Comparison of ENCODE assay signal across 1 cellular context in the genomic region with DNA sequence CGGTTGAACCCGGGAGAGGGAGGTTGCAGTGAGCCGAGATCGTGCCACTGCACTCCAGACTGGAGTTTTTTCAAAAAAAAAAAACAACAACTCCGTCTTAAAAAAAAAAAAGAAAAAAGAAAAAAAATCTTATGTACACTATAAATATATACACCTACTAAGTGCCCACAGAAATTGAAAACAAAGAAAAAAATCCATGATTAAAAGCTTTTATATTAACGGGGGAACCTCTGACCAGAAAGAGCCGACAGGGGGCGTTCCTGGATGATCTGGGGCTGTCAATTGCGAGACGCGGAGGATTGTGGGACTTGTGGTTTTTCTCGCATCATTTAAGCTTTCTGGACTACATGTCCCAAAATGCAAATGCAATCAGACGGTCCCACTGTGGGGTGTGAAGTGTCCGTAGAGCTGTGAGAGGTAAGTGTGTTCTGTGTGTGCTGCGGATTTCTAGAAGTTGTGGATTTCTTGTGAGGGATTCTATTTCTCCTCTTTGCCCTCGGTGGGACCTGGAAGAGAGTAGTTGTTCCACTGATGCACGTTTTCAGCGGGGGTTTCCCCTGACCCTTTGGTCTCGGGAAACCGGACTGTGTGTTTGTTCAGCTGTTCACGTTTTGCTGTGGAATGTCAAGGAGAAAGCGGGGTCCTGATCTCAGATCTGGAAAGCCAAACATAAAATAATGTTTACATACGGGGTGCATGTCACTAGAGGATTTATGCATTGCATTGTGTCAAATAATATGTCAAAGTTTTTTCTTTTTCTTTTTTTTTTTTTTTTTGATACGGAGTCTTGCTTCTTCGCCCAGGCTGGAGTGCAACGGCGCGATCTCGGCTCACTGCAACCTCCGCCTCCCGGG.
TF ChIP-seq lines count a peak whose summit lies in the region.

A gene with protein sequence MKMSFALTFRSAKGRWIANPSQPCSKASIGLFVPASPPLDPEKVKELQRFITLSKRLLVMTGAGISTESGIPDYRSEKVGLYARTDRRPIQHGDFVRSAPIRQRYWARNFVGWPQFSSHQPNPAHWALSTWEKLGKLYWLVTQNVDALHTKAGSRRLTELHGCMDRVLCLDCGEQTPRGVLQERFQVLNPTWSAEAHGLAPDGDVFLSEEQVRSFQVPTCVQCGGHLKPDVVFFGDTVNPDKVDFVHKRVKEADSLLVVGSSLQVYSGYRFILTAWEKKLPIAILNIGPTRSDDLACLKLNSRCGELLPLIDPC (plus strand): TSS at position 360 of the 854 bp plus-strand sequence. CDS start 1,241 bp downstream, outside the sequence.

TF ChIP-seq in HEK293, 187 proteins besides CTCF, POLR2A, EP300 and RAD21 (continued from another document):
- TF ChIP-seq PRDM10 (tag by site-specific recombination; IDR thresholded peaks at IDR 0.05) (peak; percentile 100), ZNF791 (tag by site-specific recombination; IDR thresholded peaks at IDR 0.05) (no peak), ZNF777 (tag by site-specific recombination; IDR thresholded peaks at IDR 0.05; ENCODE audit: borderline replicate concordance) (no peak), ZNF16 (tag by site-specific recombination; IDR thresholded peaks at IDR 0.05; ENCODE audit: low read depth) (no peak), ZNF394 (tag by site-specific recombination; IDR thresholded peaks at IDR 0.05; ENCODE audit: borderline replicate concordance) (peak; percentile 63), ZNF623 (tag by site-specific recombination; IDR thresholded peaks at IDR 0.05) (no peak), ZNF23 (tag by site-specific recombination; IDR thresholded peaks at IDR 0.05; ENCODE audit: borderline replicate concordance) (no peak), ZNF211 (tag by site-specific recombination; IDR thresholded peaks at IDR 0.05; ENCODE audit: low read depth) (no peak), ZFP3 (tag by site-specific recombination; IDR thresholded peaks at IDR 0.05; ENCODE audit: low read depth) (no peak), GLI2 (tag by site-specific recombination; IDR thresholded peaks at IDR 0.05; ENCODE audit: borderline replicate concordance, low read depth) (no peak), ZNF146 (tag by site-specific recombination; IDR thresholded peaks at IDR 0.05) (no peak), ZNF585B (tag by site-specific recombination; IDR thresholded peaks at IDR 0.05) (no peak), ZNF248 (tag by site-specific recombination; IDR thresholded peaks at IDR 0.05) (no peak), ZNF112 (tag by site-specific recombination; IDR thresholded peaks at IDR 0.05) (no peak), REPIN1 (tag by site-specific recombination; IDR thresholded peaks at IDR 0.05; ENCODE audit: low read depth) (no peak), ZNF549 (tag by site-specific recombination; IDR thresholded peaks at IDR 0.05) (no peak), OSR2 (tag by site-specific recombination; IDR thresholded peaks at IDR 0.05) (no peak), ZNF747 (tag by site-specific recombination; IDR thresholded peaks at IDR 0.05) (no peak), KLF10 (tag by site-specific recombination; IDR thresholded peaks at IDR 0.05) (peak; percentile 75), ZNF426 (tag by site-specific recombination; IDR thresholded peaks at IDR 0.05) (no peak), ZNF239 (tag by site-specific recombination; IDR thresholded peaks at IDR 0.05) (peak; percentile 9; the same call in 1 of the 2 replicates), ZIC2 (tag by site-specific recombination; IDR thresholded peaks at IDR 0.05) (no peak), ZNF223 (tag by site-specific recombination; IDR thresholded peaks at IDR 0.05) (no peak), ZNF629 (tag by site-specific recombination; IDR thresholded peaks at IDR 0.05) (peak; percentile 78), ZNF555 (tag by site-specific recombination; conservative IDR thresholded peaks at IDR 0.05) (no peak), MYNN (tag by site-specific recombination; IDR thresholded peaks at IDR 0.05; ENCODE audit: borderline replicate concordance) (no peak; the same call in 1 of the 2 replicates), ZNF501 (tag by site-specific recombination; IDR thresholded peaks at IDR 0.05) (peak; percentile 87), ZNF18 (tag by site-specific recombination; IDR thresholded peaks at IDR 0.05) (peak; percentile 100)
- TF ChIP-seq, protein P1, sequence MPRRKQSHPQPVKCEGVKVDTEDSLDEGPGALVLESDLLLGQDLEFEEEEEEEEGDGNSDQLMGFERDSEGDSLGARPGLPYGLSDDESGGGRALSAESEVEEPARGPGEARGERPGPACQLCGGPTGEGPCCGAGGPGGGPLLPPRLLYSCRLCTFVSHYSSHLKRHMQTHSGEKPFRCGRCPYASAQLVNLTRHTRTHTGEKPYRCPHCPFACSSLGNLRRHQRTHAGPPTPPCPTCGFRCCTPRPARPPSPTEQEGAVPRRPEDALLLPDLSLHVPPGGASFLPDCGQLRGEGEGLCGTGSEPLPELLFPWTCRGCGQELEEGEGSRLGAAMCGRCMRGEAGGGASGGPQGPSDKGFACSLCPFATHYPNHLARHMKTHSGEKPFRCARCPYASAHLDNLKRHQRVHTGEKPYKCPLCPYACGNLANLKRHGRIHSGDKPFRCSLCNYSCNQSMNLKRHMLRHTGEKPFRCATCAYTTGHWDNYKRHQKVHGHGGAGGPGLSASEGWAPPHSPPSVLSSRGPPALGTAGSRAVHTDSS (tag by site-specific recombination; IDR thresholded peaks at IDR 0.05) = no peak
